In the genomic region with DNA sequence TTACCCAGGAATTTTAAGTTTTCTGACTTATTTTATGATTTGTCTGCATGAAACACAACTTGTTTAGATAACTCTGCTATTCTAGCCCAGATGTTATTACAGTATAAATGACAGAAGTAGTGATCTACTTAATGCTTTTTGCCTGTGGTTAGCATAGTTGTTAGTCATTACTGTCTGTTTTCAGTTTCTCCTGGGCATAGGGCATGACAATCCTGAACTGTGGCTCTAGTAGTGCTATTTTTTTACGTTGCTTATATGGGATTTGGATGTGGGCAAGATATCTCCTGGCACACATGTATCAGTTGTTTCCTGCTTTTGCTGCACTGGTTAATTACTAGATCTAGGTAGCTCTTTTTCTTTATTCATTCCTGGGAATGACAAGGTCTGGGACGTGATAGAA, we compare ENCODE assay signal across 22 cellular contexts.
DNase-seq lines count a peak whose midpoint lies in the region; ATAC-seq, FAIRE-seq and TF ChIP-seq lines count a peak whose summit lies in the region.
"Had no signal": no experiment of that assay in that cellular context is flagged by ENCODE, and none has a peak within 500 bp of the region (broad histone marks: within the 10 kb centered on the region; RNA-seq: fewer than 3 reads in every experiment).

No MANE protein-coding gene starts in this region.

- no peaks in the 10 kb centered on the region for H3K9me3 ChIP-seq in GM12878 (replicated peaks; ENCODE audit: control insufficient read depth, insufficient read depth, low read length)
- no peaks in the 10 kb centered on the region for H3K9me3 ChIP-seq in effector memory CD4-positive, alpha-beta T cell (ENCODE audit: control insufficient read depth, low read length)
- H3K9me3 ChIP-seq: SK-N-SH, tibial nerve had no signal

- RAD21 ChIA-PET in GM12878 (lab: Charles Lee; ENCODE audit: unreplicated experiment), result no interaction called here

- DNase-seq in Caki2 (ENCODE audit: low read depth) (peak; percentile 15), GM12878 (ENCODE audit: low read depth, low spot score) (no peak), iris pigment epithelial cell (ENCODE audit: low read depth) (peak; percentile 4), A172 (ENCODE audit: low spot score) (no peak)
- DNase-seq in stimulated activated CD4-positive, alpha-beta T cell treated with anti-CD3 and anti-CD28 coated beads, Interleukin-4, amount 100 ng/mL, for 4 hours, result no peak
- no peak for DNase-seq in effector memory CD4-positive, alpha-beta T cell
- DNase-seq: 8988T; activated CD4-positive, alpha-beta memory T cell treated with anti-CD3 and anti-CD28 coated beads for 36 hours; activated CD4-positive, CD25-positive, alpha-beta regulatory T cell; activated gamma-delta T cell treated with Interleukin-2 at 50 U/mL for 16 hours; HCEC 1CT; kidney; NCI-H187; NCI-H69; SK-N-SH; stimulated activated CD4-positive, alpha-beta T cell treated with anti-CD3 and anti-CD28 coated beads, Interleukin-4, amount 100 ng/mL, for 24 hours had no signal

- no peaks in the 10 kb centered on the region for H4K20me1 ChIP-seq in GM12878 (ENCODE audit: control insufficient read depth, insufficient read depth)

- TF ChIP-seq EP300 in GM12878 (IDR thresholded peaks at IDR 0.05; ENCODE audit: borderline replicate concordance in 1 of 2, control insufficient read depth in 1 of 2, low read depth in 2 of 2, low read length in 2 of 2), result no peak

- SMC1A ChIA-PET in GM12878 (lab: Charles Lee; ENCODE audit: uncharacterized antibody, unreplicated experiment), result interaction anchor here (1.2 to 4.3 kb wide), 4 partner anchors 10 to 78 kb away, joined by 4 to 19 read pairs (median 5); no protein-coding TSS in a partner anchor

- peak; percentile 48 for ATAC-seq in HG02610 (IDR thresholded peaks at IDR 0.05; ENCODE audit: unreplicated experiment)
- peak; percentile 73 for ATAC-seq in GM12878
- no peak for ATAC-seq in HG03354 (IDR thresholded peaks at IDR 0.05; ENCODE audit: poor library complexity, severe bottlenecking, unreplicated experiment)
- ATAC-seq: foreskin keratinocyte had no signal

- H3K4me3 ChIP-seq in GM12878, result no peak overlapping the region
- no peak overlapping the region for H3K4me3 ChIP-seq in effector memory CD4-positive, alpha-beta T cell (ENCODE audit: insufficient read depth, low read depth, low read length, poor library complexity, severe bottlenecking)
- H3K4me3 ChIP-seq: cardiac muscle cell, tibial nerve had no signal

- no peaks in the 10 kb centered on the region for H3K4me1 ChIP-seq in GM12878 (ENCODE audit: control insufficient read depth, insufficient read depth, low read length)
- no peaks in the 10 kb centered on the region for H3K4me1 ChIP-seq in effector memory CD4-positive, alpha-beta T cell (ENCODE audit: control insufficient read depth, insufficient read depth, low read length, poor library complexity, severe bottlenecking)
- H3K4me1 ChIP-seq: foreskin keratinocyte, tibial nerve had no signal

- H3K79me2 ChIP-seq in GM12878 (ENCODE audit: control insufficient read depth, insufficient read depth, low read length), result no peaks in the 10 kb centered on the region

- BruUV-seq in GM12878 (replicated peaks; lab: Mats Ljungman, UMichigan), result no TSS peak

- in situ Hi-C loops in Caki2 (cut with HindIII; ENCODE audit: low pct_unique_long_range_greater_than_20kb, low sequenced_read_pairs), result no loop called here
- in situ Hi-C loops in GM12878 (cut with MboI), result no loop called here

- no peaks in the 10 kb centered on the region for H3K27me3 ChIP-seq in GM12878 (replicated peaks in 1 of 2; ENCODE audit: control insufficient read depth in 2 of 2, insufficient read depth in 2 of 2, low read length in 1 of 2)
- no peaks in the 10 kb centered on the region for H3K27me3 ChIP-seq in effector memory CD4-positive, alpha-beta T cell (replicated peaks; ENCODE audit: control insufficient read depth, insufficient read depth, low read length, poor library complexity, severe bottlenecking)
- H3K27me3 ChIP-seq: cardiac muscle cell, foreskin keratinocyte, tibial nerve had no signal

- H3K27ac ChIP-seq in GM12878 (ENCODE audit: control insufficient read depth, insufficient read depth), result no peak overlapping the region
- no peak overlapping the region for H3K27ac ChIP-seq in effector memory CD4-positive, alpha-beta T cell (ENCODE audit: insufficient read depth, low read length, poor library complexity, severe bottlenecking)
- H3K27ac ChIP-seq: cardiac muscle cell, foreskin keratinocyte, KMS-11, tibial nerve had no signal

- no peak for TF ChIP-seq RAD21 in GM12878 (IDR thresholded peaks at IDR 0.05; ENCODE audit: insufficient read depth, low read depth, low read length)

- H3K4me2 ChIP-seq in GM12878 (ENCODE audit: control insufficient read depth, insufficient read depth), result no peak overlapping the region
- H3K4me2 ChIP-seq: KMS-11, SK-N-SH had no signal

- intact Hi-C loops in GM12878 (cut with micrococcal nuclease; ENCODE audit: unreplicated experiment), result no loop called here

- no peak for FAIRE-seq in GM12878 (lab: Jason Lieb, UNC)
- FAIRE-seq: kidney had no signal

- H2AFZ ChIP-seq in GM12878 (ENCODE audit: control insufficient read depth, low read depth, low read length), result no peak overlapping the region

- H3K9ac ChIP-seq in GM12878 (ENCODE audit: control insufficient read depth, insufficient read depth, low read length), result no peak overlapping the region
- H3K9ac ChIP-seq: KMS-11, SK-N-SH had no signal

- TF ChIP-seq CTCF in GM12878 (IDR thresholded peaks at IDR 0.05 in 2 of 3, conservative IDR thresholded peaks at IDR 0.05 in 1 of 3; ENCODE audit: control insufficient read depth in 2 of 3, extremely low read depth in 1 of 3, insufficient read depth in 1 of 3, low read depth in 3 of 3, low read length in 3 of 3), result no peak

- no peaks in the 10 kb centered on the region for H3K36me3 ChIP-seq in GM12878 (ENCODE audit: control insufficient read depth in 2 of 2, insufficient read depth in 2 of 2, low read length in 1 of 2)
- H3K36me3 ChIP-seq in effector memory CD4-positive, alpha-beta T cell (ENCODE audit: control insufficient read depth, insufficient read depth, low read length), result no peaks in the 10 kb centered on the region
- H3K36me3 ChIP-seq: cardiac muscle cell, tibial nerve had no signal

- CTCF ChIA-PET in GM12878 (lab: Yijun Ruan, JAX), result no interaction called here

- POLR2A ChIA-PET in GM12878 (lab: Charles Lee), result no interaction called here

- 7% methylated on average over 2 of the region's 2 CpGs for WGBS in GM12878 (ENCODE audit: insufficient coverage, insufficient replicate concordance, low lambda C conversion rate, missing lambda C conversion rate)

- no peak for TF ChIP-seq POLR2A in GM12878 (IDR thresholded peaks at IDR 0.05; ENCODE audit: low read depth, low read length)

TF ChIP-seq in GM12878, 131 proteins besides CTCF, POLR2A, EP300 and RAD21:
- no peak for TF ChIP-seq STAT1 (conservative IDR thresholded peaks at IDR 0.05)
- no peak for TF ChIP-seq TBL1XR1 (IDR thresholded peaks at IDR 0.05; ENCODE audit: low read depth, low read length)
- TF ChIP-seq, protein P1, sequence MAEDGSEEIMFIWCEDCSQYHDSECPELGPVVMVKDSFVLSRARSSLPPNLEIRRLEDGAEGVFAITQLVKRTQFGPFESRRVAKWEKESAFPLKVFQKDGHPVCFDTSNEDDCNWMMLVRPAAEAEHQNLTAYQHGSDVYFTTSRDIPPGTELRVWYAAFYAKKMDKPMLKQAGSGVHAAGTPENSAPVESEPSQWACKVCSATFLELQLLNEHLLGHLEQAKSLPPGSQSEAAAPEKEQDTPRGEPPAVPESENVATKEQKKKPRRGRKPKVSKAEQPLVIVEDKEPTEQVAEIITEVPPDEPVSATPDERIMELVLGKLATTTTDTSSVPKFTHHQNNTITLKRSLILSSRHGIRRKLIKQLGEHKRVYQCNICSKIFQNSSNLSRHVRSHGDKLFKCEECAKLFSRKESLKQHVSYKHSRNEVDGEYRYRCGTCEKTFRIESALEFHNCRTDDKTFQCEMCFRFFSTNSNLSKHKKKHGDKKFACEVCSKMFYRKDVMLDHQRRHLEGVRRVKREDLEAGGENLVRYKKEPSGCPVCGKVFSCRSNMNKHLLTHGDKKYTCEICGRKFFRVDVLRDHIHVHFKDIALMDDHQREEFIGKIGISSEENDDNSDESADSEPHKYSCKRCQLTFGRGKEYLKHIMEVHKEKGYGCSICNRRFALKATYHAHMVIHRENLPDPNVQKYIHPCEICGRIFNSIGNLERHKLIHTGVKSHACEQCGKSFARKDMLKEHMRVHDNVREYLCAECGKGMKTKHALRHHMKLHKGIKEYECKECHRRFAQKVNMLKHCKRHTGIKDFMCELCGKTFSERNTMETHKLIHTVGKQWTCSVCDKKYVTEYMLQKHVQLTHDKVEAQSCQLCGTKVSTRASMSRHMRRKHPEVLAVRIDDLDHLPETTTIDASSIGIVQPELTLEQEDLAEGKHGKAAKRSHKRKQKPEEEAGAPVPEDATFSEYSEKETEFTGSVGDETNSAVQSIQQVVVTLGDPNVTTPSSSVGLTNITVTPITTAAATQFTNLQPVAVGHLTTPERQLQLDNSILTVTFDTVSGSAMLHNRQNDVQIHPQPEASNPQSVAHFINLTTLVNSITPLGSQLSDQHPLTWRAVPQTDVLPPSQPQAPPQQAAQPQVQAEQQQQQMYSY (CRISPR knock-in tag; IDR thresholded peaks at IDR 0.05), result no peak
- TF ChIP-seq PML (IDR thresholded peaks at IDR 0.05; ENCODE audit: low read length), result no peak
- TF ChIP-seq ZSCAN29 (IDR thresholded peaks at IDR 0.05), result no peak
- no peak for TF ChIP-seq FOXK2 (IDR thresholded peaks at IDR 0.05)
- no peak for TF ChIP-seq NR2C2 (IDR thresholded peaks at IDR 0.05; ENCODE audit: borderline replicate concordance, control insufficient read depth, insufficient read length, low read depth)
- no peak for TF ChIP-seq NFXL1 (IDR thresholded peaks at IDR 0.05; ENCODE audit: borderline replicate concordance)

Comparison
In these comparisons a context has a peak if more than half of its experiments do, and no peak if none do; other contexts are left out.
1. DNase-seq: peak in Caki2 (single experiment) and iris pigment epithelial cell (single experiment); none in GM12878 (single experiment), stimulated activated CD4-positive, alpha-beta T cell treated with anti-CD3 and anti-CD28 coated beads, Interleukin-4, amount 100 ng/mL, for 4 hours (0 of 2), effector memory CD4-positive, alpha-beta T cell (0 of 3) and A172 (single experiment).